ENCODE assay signal across 20 cellular contexts in genomic region chr1:164689672-164690655, GRCh38.
DNase-seq lines count a peak whose midpoint lies in the region; ATAC-seq and TF ChIP-seq lines count a peak whose summit lies in the region.
"Had no signal": no experiment of that assay in that cellular context is flagged by ENCODE, and none has a peak within 500 bp of the region (broad histone marks: within the 10 kb centered on the region; RNA-seq: fewer than 3 reads in every experiment).

No MANE protein-coding gene starts in this region.

- H3K4me3 Mint-ChIP-seq in brain, result peak overlapping the region in 4 of 5 experiments; percentile 21 to 60 (median 37)
- H3K4me3 Mint-ChIP-seq: dendritic cell treated with granulocyte-macrophage colony-stimulating factor and Interleukin-4, amounts not matched to agents 40 ng/mL and 50 ng/mL, for 4 days had no signal

- peak overlapping the region; percentile 56 for H2BK5ac ChIP-seq in mesendoderm (ENCODE audit: low read length)

- no peaks in the 10 kb centered on the region for H3K27me3 Mint-ChIP-seq in brain

- no peak overlapping the region for H3K23ac ChIP-seq in mesendoderm (ENCODE audit: low read length)

- H4K8ac ChIP-seq in mesendoderm (ENCODE audit: low read depth, low read length), result no peak overlapping the region

- H3K56ac ChIP-seq in mesendoderm (ENCODE audit: low read length), result peak overlapping the region; percentile 53

- peak overlapping the region; percentile 19 to 94 (median 87) for H3K27ac Mint-ChIP-seq in brain
- H3K27ac Mint-ChIP-seq: dendritic cell treated with granulocyte-macrophage colony-stimulating factor and Interleukin-4, amounts not matched to agents 40 ng/mL and 50 ng/mL, for 4 days had no signal

- no peak overlapping the region for H4K5ac ChIP-seq in mesendoderm (ENCODE audit: low read length)

- no peak overlapping the region for H3K9ac ChIP-seq in mesendoderm (ENCODE audit: low read length)
- H3K9ac ChIP-seq: parathyroid adenoma had no signal

- H3K4me3 ChIP-seq in mesendoderm (ENCODE audit: low read length), result no peak overlapping the region
- no peak overlapping the region for H3K4me3 ChIP-seq in left lung
- H3K4me3 ChIP-seq: A549, heart right ventricle, spleen, transverse colon had no signal

- peaks cover 7% of the 10 kb centered on the region for H3K79me1 ChIP-seq in mesendoderm (ENCODE audit: low read length)

- peaks cover 0 to 3% (median 0%) of the 10 kb centered on the region in 5 experiments for H3K9me3 Mint-ChIP-seq in brain
- H3K9me3 Mint-ChIP-seq: dendritic cell treated with granulocyte-macrophage colony-stimulating factor and Interleukin-4, amounts not matched to agents 40 ng/mL and 50 ng/mL, for 4 days had no signal

- H3K79me2 ChIP-seq in mesendoderm (ENCODE audit: control insufficient read depth, insufficient read depth, low read length), result no peaks in the 10 kb centered on the region

- H3K27ac ChIP-seq in mesendoderm (ENCODE audit: low read depth, low read length) (no peak overlapping the region), left lung (no peak overlapping the region)
- H3K27ac ChIP-seq: C4-2B, heart right ventricle, parathyroid adenoma, spleen, transverse colon had no signal

- no CpG with 5 or more reads among the region's 14 CpGs for WGBS in mesendoderm (ENCODE audit: extremely low coverage, insufficient coverage, low lambda C conversion rate)

- H3K27me3 ChIP-seq in mesendoderm (ENCODE audit: insufficient read depth, low read length, poor library complexity), result no peaks in the 10 kb centered on the region
- H3K27me3 ChIP-seq in left lung, result no peaks in the 10 kb centered on the region
- H3K27me3 ChIP-seq: heart right ventricle, spleen, transverse colon had no signal

- peaks cover 39% of the 10 kb centered on the region for H3K4me1 Mint-ChIP-seq in brain

- no peaks in the 10 kb centered on the region for H3K36me3 ChIP-seq in mesendoderm (ENCODE audit: control insufficient read depth, insufficient read depth, low read length)
- no peaks in the 10 kb centered on the region for H3K36me3 ChIP-seq in left lung
- H3K36me3 ChIP-seq: spleen, transverse colon had no signal

- H2BK15ac ChIP-seq in mesendoderm (replicated peaks; ENCODE audit: low read depth), result peak overlapping the region; percentile 89

- H3K4me2 ChIP-seq in mesendoderm (ENCODE audit: low read length), result peak overlapping the region; percentile 22
- H3K4me2 ChIP-seq: A549 had no signal

- TF ChIP-seq CTCF in brain (conservative IDR thresholded peaks at IDR 0.05) (no peak), left lung (IDR thresholded peaks at IDR 0.05) (no peak)

- no peak overlapping the region for H3K4ac ChIP-seq in mesendoderm (ENCODE audit: low read depth, low read length)

- H3K4me1 ChIP-seq in mesendoderm (ENCODE audit: control insufficient read depth, low read depth, low read length) (peaks cover 13% of the 10 kb centered on the region), left lung (peaks cover 0 to 5% of the 10 kb centered on the region in 2 donors)
- H3K4me1 ChIP-seq: A549 had no signal

- H3K18ac ChIP-seq in mesendoderm (ENCODE audit: low read length), result no peak overlapping the region

- no peak overlapping the region for H2BK120ac ChIP-seq in mesendoderm (ENCODE audit: low read depth, low read length)

- DNase-seq in D341Med (ENCODE audit: low spot score) (peak; percentile 68), NCI-H2171 (lab: John Stamatoyannopoulos, UW) (peak; percentile 68), mesendoderm (peak; percentile 88), left lung (no peak), ureter (ENCODE audit: low spot score) (no peak), NOMO-1 (lab: John Stamatoyannopoulos, UW; ENCODE audit: unreplicated experiment in 2 of 2) (no peak)
- no peak for DNase-seq in activated CD8-positive, alpha-beta memory T cell treated with anti-CD3 and anti-CD28 coated beads for 24 hours
- DNase-seq: activated naive CD4-positive, alpha-beta T cell; DMS79; heart right ventricle; spleen; stimulated activated naive CD4-positive, alpha-beta T cell; transverse colon had no signal

- no peaks in the 10 kb centered on the region for H3K9me3 ChIP-seq in left lung
- H3K9me3 ChIP-seq: A549, heart right ventricle, spleen, transverse colon had no signal

- peaks cover 10% of the 10 kb centered on the region for H3K36me3 Mint-ChIP-seq in brain

- H2AK5ac ChIP-seq in mesendoderm (ENCODE audit: low read length), result no peak overlapping the region

- no peak for ATAC-seq in left lung
- ATAC-seq: A549, HCT116, heart right ventricle, Right ventricle myocardium inferior had no signal

- intact Hi-C loops in left lung (cut with DNase I), result no loop called here

Comparison
In these comparisons a context has a peak if more than half of its experiments do, and no peak if none do; other contexts are left out.
1. DNase-seq: peak in D341Med (single experiment), NCI-H2171 (single experiment) and mesendoderm (single experiment); none in left lung (0 of 2), ureter (single experiment), activated CD8-positive, alpha-beta memory T cell treated with anti-CD3 and anti-CD28 coated beads for 24 hours (single experiment) and NOMO-1 (0 of 2).